19 cellular contexts compared by ENCODE assay signal in the genomic region with DNA sequence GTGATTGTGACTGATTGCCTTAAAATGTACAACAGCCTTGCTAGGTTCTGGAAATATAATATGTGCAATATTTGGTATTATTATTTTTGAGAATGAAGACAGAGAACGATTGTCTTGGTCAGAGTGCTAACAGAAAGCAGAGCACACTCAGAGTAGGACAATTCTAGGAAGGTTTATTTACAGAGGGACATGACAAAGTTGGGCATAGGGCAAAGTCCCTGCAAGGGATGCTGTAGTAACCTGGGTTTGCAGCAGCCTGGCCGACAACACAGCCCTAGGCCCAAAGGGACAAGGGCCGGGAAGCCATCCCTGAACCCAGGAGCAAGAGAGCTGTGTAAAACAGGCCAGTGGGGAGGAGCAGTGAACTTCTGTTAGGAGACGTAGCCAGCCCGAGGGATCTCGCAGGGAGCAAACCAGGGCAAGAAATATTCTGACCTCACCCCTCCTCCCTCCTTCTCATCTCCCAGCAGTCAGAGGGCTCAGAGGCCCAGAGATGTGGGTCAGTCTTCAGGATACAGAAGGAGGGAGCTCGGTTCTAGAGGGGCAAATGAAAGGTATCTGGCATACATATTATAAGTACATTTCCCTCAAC.
"Had no signal": no experiment of that assay in that cellular context is flagged by ENCODE, and none has a peak within 500 bp of the region (broad histone marks: within the 10 kb centered on the region; RNA-seq: fewer than 3 reads in every experiment).

No MANE protein-coding gene starts in this region.

- ATAC-seq: activated naive CD4-positive, alpha-beta T cell treated with anti-CD3 and anti-CD28 coated beads, Interleukin-2, amount 50 U/mL, for 72 hours; mucosa of descending colon; pancreas had no signal

- H3K27ac ChIP-seq: adrenal gland, neural progenitor cell, pancreas, uterus had no signal

- H3K9me3 ChIP-seq: adrenal gland, mucosa of descending colon, pancreas, tibial nerve, uterus had no signal

- H3K4me2 ChIP-seq: neural progenitor cell had no signal

- FAIRE-seq: keratinocyte, pancreas, TTC549 had no signal

- DNase-seq: activated CD4-positive, alpha-beta T cell treated with anti-CD3 and anti-CD28 coated beads, Interleukin-2, amount 50 U/mL, for 4 hours; activated gamma-delta T cell treated with Interleukin-2 at 50 U/mL for 16 hours; effector CD4-positive, alpha-beta T cell; glutamatergic neuron; mucosa of descending colon; naive B cell; pancreas; stimulated activated CD4-positive, alpha-beta T cell treated with anti-CD3 and anti-CD28 coated beads, Interleukin-12 subunit alpha, Interleukin-12 subunit beta, amount 100 ng/mL, for 4 hours; stimulated activated CD4-positive, alpha-beta T cell treated with anti-CD3 and anti-CD28 coated beads, Interleukin-1b, Interleukin-23, amount 100 ng/mL, for 48 hours; stimulated activated CD8-positive, alpha-beta memory T cell treated with anti-CD3 and anti-CD28 coated beads, Interleukin-4, amount 100 ng/mL, for 48 hours; stimulated activated naive CD4-positive, alpha-beta T cell treated with Interleukin-2 at 50 U/mL for 16 hours; substantia nigra; uterus had no signal

- H3K36me3 ChIP-seq: adrenal gland, neural progenitor cell, pancreas, tibial nerve, uterus had no signal

- H3K9ac ChIP-seq: neural progenitor cell had no signal

- H3K4me3 ChIP-seq: adrenal gland, mucosa of descending colon, neural progenitor cell, pancreas, tibial nerve, uterus had no signal

- H3K4me1 ChIP-seq: adrenal gland, neural progenitor cell, uterus had no signal

- H3K27me3 ChIP-seq: adrenal gland, neural progenitor cell, pancreas, tibial nerve, uterus had no signal
